ENCODE assay signal across 6 cellular contexts in the genomic region with DNA sequence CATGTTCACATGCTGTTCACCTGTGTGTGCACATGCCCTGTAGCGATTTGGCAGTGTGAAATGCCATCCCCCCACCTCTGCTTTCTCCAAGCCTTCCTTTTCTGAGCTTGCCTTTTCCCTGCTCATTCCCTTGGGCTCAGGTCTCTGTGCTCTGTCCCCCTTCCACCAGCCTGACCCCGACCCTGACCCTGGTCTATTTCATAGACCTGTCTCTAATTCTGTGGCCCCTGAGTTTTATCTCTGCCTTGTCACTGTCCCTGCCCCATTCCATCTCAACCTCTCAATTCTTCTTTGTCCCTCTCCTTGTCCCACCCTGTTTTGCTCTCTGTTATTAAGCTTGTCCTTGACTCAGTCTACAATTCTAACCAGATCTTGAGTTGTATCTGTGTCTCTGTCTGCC. TPM values are rescaled to one million over a fixed set of nuclear protein-coding genes. Genes with fewer than 3 reads are reported as not detected.
DNase-seq lines count a peak whose midpoint lies in the region; ATAC-seq and TF ChIP-seq lines count a peak whose summit lies in the region.

No MANE protein-coding gene starts in this region.

- TF ChIP-seq CTCF in HFFc6 (IDR thresholded peaks at IDR 0.05) (no peak), cardiac fibroblast (IDR thresholded peaks at IDR 0.05; ENCODE audit: low read depth, low read length) (no peak), neural crest cell (conservative IDR thresholded peaks at IDR 0.05) (no peak)

- H3K9me3 Mint-ChIP-seq in HFFc6 (no peaks in the 10 kb centered on the region), neural crest cell (no peaks in the 10 kb centered on the region)

- ATAC-seq in GM21529 (IDR thresholded peaks at IDR 0.05; ENCODE audit: unreplicated experiment), result no peak
- no peak for ATAC-seq in HG03439 (IDR thresholded peaks at IDR 0.05; ENCODE audit: unreplicated experiment)

- peak overlapping the region; percentile 94 for H3K4me3 Mint-ChIP-seq in HFFc6
- H3K4me3 Mint-ChIP-seq in neural crest cell, result peak overlapping the region; percentile 87

- H3K4me1 Mint-ChIP-seq in HFFc6 (ENCODE audit: low read depth) (peaks cover 32% of the 10 kb centered on the region), neural crest cell (peaks cover 51% of the 10 kb centered on the region)

- in situ Hi-C loops in KBM-7 (cut with MboI; ENCODE audit: low pct_unique_long_range_greater_than_20kb, low sequenced_read_pairs), result loop anchor here (10.0 kb wide), 1 partner anchor 454 kb away; no protein-coding TSS in a partner anchor

- H3K27ac Mint-ChIP-seq in HFFc6, result peak overlapping the region; percentile 100
- H3K27ac Mint-ChIP-seq in neural crest cell (ENCODE audit: unreplicated experiment), result peak overlapping the region; percentile 90

- peaks cover 15% of the 10 kb centered on the region for H3K36me3 Mint-ChIP-seq in HFFc6 (ENCODE audit: low read depth)
- peaks cover 4% of the 10 kb centered on the region for H3K36me3 Mint-ChIP-seq in neural crest cell (ENCODE audit: low read depth)

- H3K27me3 Mint-ChIP-seq in HFFc6 (ENCODE audit: insufficient read depth) (peaks cover 1% of the 10 kb centered on the region), neural crest cell (ENCODE audit: low read depth) (no peaks in the 10 kb centered on the region)

- no peak for DNase-seq in HFFc6
- no peak for DNase-seq in cardiac fibroblast (ENCODE audit: low read depth in 2 of 2)
- DNase-seq in neural crest cell (ENCODE audit: low read depth, low spot score), result no peak
- no peak for DNase-seq in KBM-7

- peak overlapping the region; percentile 44 to 58 for H3K4me3 ChIP-seq in cardiac fibroblast (replicated peaks in 1 of 2; ENCODE audit: low read depth in 2 of 2, low read length in 2 of 2)

RNA-seq across cellular contexts. Expression of gene ARAP3, which starts 0.7 kb away (rescaled TPM):
- 10 to 100 TPM in 5 of 6 experiments, 1 to 10 TPM in 1; 9.0 to 14.7 (median 13.2) TPM for total RNA-seq in HFFc6 (2021; fragmentation: NEBNext Ultra II Directional; extraction: Animal tissue kit (Norgen Biotek cat#: 25700))
- total RNA-seq in neural crest cell, result 36.0 and 39.2 TPM in 2 replicates

RNA-seq across cellular contexts. Expression of gene FCHSD1, which starts 30.1 kb away (rescaled TPM):
- 10 to 100 TPM; 20.8 to 31.7 (median 25.3) TPM for total RNA-seq in HFFc6 (2021; fragmentation: NEBNext Ultra II Directional; extraction: Animal tissue kit (Norgen Biotek cat#: 25700))
- total RNA-seq in neural crest cell, result 20.4 and 20.6 TPM in 2 replicates

RNA-seq across cellular contexts. Expression of gene RELL2, which starts 44.5 kb away (rescaled TPM):
- total RNA-seq in HFFc6 (2021; fragmentation: NEBNext Ultra II Directional; extraction: Animal tissue kit (Norgen Biotek cat#: 25700)), result 1 to 10 TPM; 2.2 to 4.4 (median 3.0) TPM
- 6.5 and 6.9 TPM in 2 replicates for total RNA-seq in neural crest cell

RNA-seq across cellular contexts. Expression of gene HDAC3, which starts 44.6 kb away (rescaled TPM):
- total RNA-seq in HFFc6 (2021; fragmentation: NEBNext Ultra II Directional; extraction: Animal tissue kit (Norgen Biotek cat#: 25700)), result 10 to 100 TPM; 52.1 to 63.7 (median 55.1) TPM
- 110 and 114 TPM in 2 replicates for total RNA-seq in neural crest cell
